26 cellular contexts compared by ENCODE assay signal in genomic region chr2:26128176-26128575, GRCh38. TPM values are rescaled to one million over a fixed set of nuclear protein-coding genes. Genes with fewer than 3 reads are reported as not detected.
DNase-seq lines count a peak whose midpoint lies in the region; ATAC-seq and TF ChIP-seq lines count a peak whose summit lies in the region.
"Had no signal": no experiment of that assay in that cellular context is flagged by ENCODE, and none has a peak within 500 bp of the region (broad histone marks: within the 10 kb centered on the region; RNA-seq: fewer than 3 reads in every experiment).

No MANE protein-coding gene starts in this region.

- no peak overlapping the region for H3K27ac ChIP-seq in PC-3 (ENCODE audit: low read length)
- H3K27ac ChIP-seq in neural progenitor cell = peak overlapping the region; percentile 14
- H3K27ac ChIP-seq in psoas muscle = peak overlapping the region; percentile 12
- H3K27ac ChIP-seq in skeletal muscle tissue (ENCODE audit: low read depth, low read length) = peak overlapping the region; percentile 71
- H3K27ac ChIP-seq: BLaER1 had no signal

- H3K9me3 Mint-ChIP-seq in neural progenitor cell = no peaks in the 10 kb centered on the region
- H3K9me3 Mint-ChIP-seq: CD14-positive monocyte; CD4-positive, alpha-beta memory T cell; CD4-positive, CD25-positive, alpha-beta regulatory T cell; CD8-positive, alpha-beta memory T cell had no signal

- H3K9ac ChIP-seq in PC-3 (ENCODE audit: low read length) (no peak overlapping the region), neural progenitor cell (no peak overlapping the region), skeletal muscle tissue (ENCODE audit: low read depth in 1 of 3, low read length in 3 of 3) (peak overlapping the region in 1 of 3 donors; percentile 60)
- H3K9ac ChIP-seq: BLaER1 had no signal

- H3K27me3 ChIP-seq in PC-3 (ENCODE audit: low read length) (no peaks in the 10 kb centered on the region), neural progenitor cell (no peaks in the 10 kb centered on the region), psoas muscle (ENCODE audit: insufficient read depth in 3 of 3, low read length in 2 of 3) (no peaks in the 10 kb centered on the region), skeletal muscle tissue (ENCODE audit: control insufficient read depth in 3 of 3, insufficient read depth in 3 of 3, low read length in 3 of 3) (no peaks in the 10 kb centered on the region)
- H3K27me3 ChIP-seq: BE2C, BLaER1 had no signal

- H3K4me1 Mint-ChIP-seq in neural progenitor cell = peaks cover 5% of the 10 kb centered on the region

- H3F3A ChIP-seq in PC-3 (ENCODE audit: low read length, unreplicated experiment) (peaks cover 1% of the 10 kb centered on the region), neural progenitor cell (ENCODE audit: low read depth) (peaks cover 8% of the 10 kb centered on the region)

- no peak overlapping the region for H3K4me3 Mint-ChIP-seq in neural progenitor cell
- H3K4me3 Mint-ChIP-seq: CD14-positive monocyte; CD4-positive, alpha-beta memory T cell; CD4-positive, CD25-positive, alpha-beta regulatory T cell; CD8-positive, alpha-beta memory T cell had no signal

- H3K36me3 Mint-ChIP-seq in neural progenitor cell = peaks cover 13% of the 10 kb centered on the region

- no peaks in the 10 kb centered on the region for H3K27me3 Mint-ChIP-seq in neural progenitor cell (ENCODE audit: insufficient read depth, low read depth)
- H3K27me3 Mint-ChIP-seq: CD4-positive, alpha-beta memory T cell; CD4-positive, CD25-positive, alpha-beta regulatory T cell; CD8-positive, alpha-beta memory T cell had no signal

- no peak overlapping the region for H3K27ac Mint-ChIP-seq in neural progenitor cell
- H3K27ac Mint-ChIP-seq: CD4-positive, CD25-positive, alpha-beta regulatory T cell had no signal

- H3K36me3 ChIP-seq in PC-3 (ENCODE audit: low read depth, low read length) (peaks cover 20% of the 10 kb centered on the region), neural progenitor cell (peaks cover 4% of the 10 kb centered on the region), psoas muscle (ENCODE audit: insufficient read depth in 1 of 2, low read depth in 1 of 2) (peaks cover 4 to 19% of the 10 kb centered on the region in 2 donors), skeletal muscle tissue (ENCODE audit: control insufficient read depth in 3 of 3, insufficient read depth in 3 of 3, low read length in 3 of 3) (peaks cover 0 to 7% (median 3%) of the 10 kb centered on the region in 3 donors)

- intact Hi-C loops in PC-3 (cut with micrococcal nuclease) = loop anchor here (5.0 kb wide), 1 partner anchor 41 kb away; no protein-coding TSS in a partner anchor
- intact Hi-C loops in psoas muscle (cut with DNase I) = loop anchor here in 1 of 2 donors (5.0 kb wide), 1 partner anchor 36 kb away; no protein-coding TSS in a partner anchor

- H3K4me3 ChIP-seq in PC-3 (ENCODE audit: low read length) (no peak overlapping the region), neural progenitor cell (no peak overlapping the region), psoas muscle (peak overlapping the region; percentile 1), skeletal muscle tissue (ENCODE audit: low read length in 3 of 3) (peak overlapping the region in 2 of 3 donors; percentile 13 to 40)
- H3K4me3 ChIP-seq: BLaER1, GM12878 had no signal

- POLR2A ChIA-PET in PC-3 (lab: Charles Lee; ENCODE audit: unreplicated experiment) = interaction anchor here (0.6 kb wide), 1 partner anchor 10 kb away, joined by 5 read pairs; no protein-coding TSS in a partner anchor

- CTCF ChIA-PET in PC-3 (lab: Charles Lee) = no interaction called here

- 85 to 93% (median 88%) methylated on average over 8 of the region's 8 CpGs for WGBS in psoas muscle, 3 donors

- no peak overlapping the region for H2AFZ ChIP-seq in PC-3 (ENCODE audit: low read length)
- H2AFZ ChIP-seq in neural progenitor cell (replicated peaks) = no peak overlapping the region

- peaks cover 25% of the 10 kb centered on the region for H3K79me2 ChIP-seq in PC-3 (ENCODE audit: low read length)
- H3K79me2 ChIP-seq in neural progenitor cell (ENCODE audit: low read depth) = peaks cover 53% of the 10 kb centered on the region

- H3K9me3 ChIP-seq in PC-3 (ENCODE audit: low read length) (no peaks in the 10 kb centered on the region), neural progenitor cell (ENCODE audit: low read depth) (no peaks in the 10 kb centered on the region), psoas muscle (no peaks in the 10 kb centered on the region), skeletal muscle tissue (ENCODE audit: control insufficient read depth in 3 of 3, low read length in 3 of 3) (no peaks in the 10 kb centered on the region)
- H3K9me3 ChIP-seq: BE2C, BLaER1 had no signal

- BruUV-seq in PC-3 (replicated peaks; lab: Mats Ljungman, UMichigan) = no TSS peak

- DNase-seq in PC-3 = no peak
- DNase-seq in neural progenitor cell (ENCODE audit: low spot score) = peak; percentile 12
- DNase-seq in psoas muscle = no peak
- DNase-seq in SHP77 treated with DMSO at 0.1 percent for 48 hours (lab: John Stamatoyannopoulos, UW) = no peak
- DNase-seq in activated CD8-positive, alpha-beta memory T cell treated with anti-CD3 and anti-CD28 coated beads, Interleukin-2, amount 50 U/mL, for 48 hours = no peak
- no peak for DNase-seq in activated naive CD4-positive, alpha-beta T cell treated with anti-CD3 and anti-CD28 coated beads, Interleukin-2, amount 50 U/mL, for 16 hours
- DNase-seq in stimulated activated CD4-positive, alpha-beta T cell treated with anti-CD3 and anti-CD28 coated beads, Interleukin-2, amount 100 ng/mL, for 24 hours = no peak
- DNase-seq: 8988T; ACHN; BE2C; C1 segment of cervical spinal cord; CD4-positive, alpha-beta memory T cell; CD4-positive, CD25-positive, alpha-beta regulatory T cell; CD8-positive, alpha-beta memory T cell; COR-L47; DMS 273 treated with DMSO at 0.1 percent for 48 hours; DMS153; DMS53; DMS79; DND-41; EL; GDM1 had no signal

- H3K4me1 ChIP-seq in PC-3 (ENCODE audit: insufficient read depth, low read length) (no peaks in the 10 kb centered on the region), neural progenitor cell (no peaks in the 10 kb centered on the region), psoas muscle (peaks cover 69% of the 10 kb centered on the region), skeletal muscle tissue (ENCODE audit: control insufficient read depth in 3 of 3, insufficient read depth in 3 of 3, low read length in 3 of 3) (peaks cover 26 to 38% (median 29%) of the 10 kb centered on the region in 3 donors)
- H3K4me1 ChIP-seq: BE2C had no signal

- ATAC-seq in PC-3 (peak; percentile 57), psoas muscle (peak in 1 of 4 donors; percentile 7)
- ATAC-seq: GM12878 had no signal

- no peaks in the 10 kb centered on the region for H3K9me2 ChIP-seq in PC-3 (replicated peaks; ENCODE audit: low read length)

- H4K20me1 ChIP-seq in PC-3 (ENCODE audit: low read length) (no peaks in the 10 kb centered on the region), neural progenitor cell (ENCODE audit: low read depth) (peaks cover 24% of the 10 kb centered on the region)

- no peak overlapping the region for H3K4me2 ChIP-seq in PC-3 (ENCODE audit: low read length)
- no peak overlapping the region for H3K4me2 ChIP-seq in neural progenitor cell
- H3K4me2 ChIP-seq: BLaER1 had no signal

- no peak for TF ChIP-seq CTCF in PC-3 (conservative IDR thresholded peaks at IDR 0.05; ENCODE audit: low read depth, low read length)
- TF ChIP-seq CTCF in neural progenitor cell (IDR thresholded peaks at IDR 0.05) = no peak
- no peak for TF ChIP-seq CTCF in psoas muscle (IDR thresholded peaks at IDR 0.05)

RNA-seq across cellular contexts. Expression of gene GAREM2, which starts 44.7 kb away (rescaled TPM):
- total RNA-seq in PC-3 (2014; rRNA removed) (1.4 and 1.8 TPM in 2 replicates), neural progenitor cell (ENCODE audit: low replicate concordance) (15.1 and 20.0 TPM in 2 replicates), psoas muscle (1 to 10 TPM; 1.2 to 5.5 (median 2.5) TPM), skeletal muscle tissue (1.0 TPM)
- polyA plus RNA-seq in psoas muscle = 1 to 10 TPM in 1 of 3 donors, under 1 TPM in 2; 0.39 to 1.4 (median 0.51) TPM

Comparison
In these comparisons a context has a peak if more than half of its experiments do, and no peak if none do; other contexts are left out.
1. H3K4me3 ChIP-seq: peak in psoas muscle (single experiment) and skeletal muscle tissue (2 of 3); none in PC-3 (single experiment) and neural progenitor cell (single experiment).